8 cellular contexts compared by ENCODE assay signal in the genomic region with DNA sequence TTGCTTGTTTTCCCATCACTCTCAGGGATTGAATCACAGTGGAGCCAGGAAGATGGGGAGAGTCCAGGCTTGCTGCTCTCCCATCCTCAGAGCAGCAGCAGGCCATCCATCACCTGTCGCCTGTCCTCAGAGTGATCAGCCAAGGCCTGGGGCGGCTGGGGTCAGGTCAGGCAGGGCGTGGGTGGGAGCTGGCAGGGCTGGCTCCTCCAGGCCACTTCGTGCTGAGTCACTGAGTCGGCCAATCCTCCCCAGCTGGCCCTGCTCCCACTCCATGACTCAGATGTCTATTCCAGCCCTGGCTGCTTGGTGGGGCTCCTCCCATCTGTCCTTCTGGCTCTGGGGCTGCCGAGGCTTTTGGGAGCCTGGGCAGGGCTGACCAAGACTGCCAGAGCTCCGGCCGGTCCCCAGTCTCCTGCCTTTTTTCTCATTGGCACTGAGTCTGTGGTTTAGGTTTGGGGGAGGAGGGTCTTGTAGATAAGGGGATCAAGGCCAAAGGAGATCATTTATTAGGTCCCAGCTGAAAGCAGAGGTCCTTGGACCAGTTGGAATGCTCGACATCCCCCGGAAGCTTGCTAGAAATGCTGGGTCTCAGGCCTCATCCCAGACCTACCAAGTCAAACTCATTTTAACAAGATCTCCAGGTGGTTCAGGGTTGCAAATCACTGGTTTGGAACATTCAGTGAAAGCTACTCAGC.
DNase-seq lines count a peak whose midpoint lies in the region; ATAC-seq and TF ChIP-seq lines count a peak whose summit lies in the region.

No MANE protein-coding gene starts in this region.

- no peak for TF ChIP-seq CTCF in DOHH2 (IDR thresholded peaks at IDR 0.05; ENCODE audit: low read depth, low read length, poor library complexity, severe bottlenecking)
- no peak for TF ChIP-seq CTCF in cardiac fibroblast (IDR thresholded peaks at IDR 0.05; ENCODE audit: low read depth, low read length)
- no peak for TF ChIP-seq CTCF in kidney epithelial cell (IDR thresholded peaks at IDR 0.05; ENCODE audit: insufficient read depth, low read length, poor library complexity, severe bottlenecking)
- no peak for TF ChIP-seq CTCF in spleen (IDR thresholded peaks at IDR 0.05 in 8 of 11, conservative IDR thresholded peaks at IDR 0.05 in 3 of 11)
- TF ChIP-seq CTCF in MM.1S (IDR thresholded peaks at IDR 0.05; ENCODE audit: low read length) = no peak

- H3K9ac ChIP-seq in MM.1S (ENCODE audit: low read length) = no peak overlapping the region

- peaks cover 37% of the 10 kb centered on the region for H3K4me1 ChIP-seq in DOHH2 (ENCODE audit: control insufficient read depth, low read length)
- peaks cover 3 to 60% (median 29%) of the 10 kb centered on the region in 6 donors for H3K4me1 ChIP-seq in spleen
- H3K4me1 ChIP-seq in MM.1S (ENCODE audit: low read length) = no peaks in the 10 kb centered on the region

- intact Hi-C loops in spleen (cut with DNase I; ENCODE audit: low total_unique reads) = no loop called here

- H3K9me3 ChIP-seq in DOHH2 (ENCODE audit: control insufficient read depth, insufficient read depth, low read length) = no peaks in the 10 kb centered on the region
- H3K9me3 ChIP-seq in spleen = no peaks in the 10 kb centered on the region
- H3K9me3 ChIP-seq in MM.1S (replicated peaks; ENCODE audit: insufficient read depth, low read length) = no peaks in the 10 kb centered on the region

- peak overlapping the region; percentile 48 for H3K4me2 ChIP-seq in DOHH2 (ENCODE audit: low read length)
- H3K4me2 ChIP-seq in MM.1S (ENCODE audit: low read depth, low read length) = no peak overlapping the region

- H3F3A ChIP-seq in DOHH2 (ENCODE audit: control insufficient read depth, insufficient read depth) = no peaks in the 10 kb centered on the region
- H3F3A ChIP-seq in MM.1S (ENCODE audit: insufficient read depth, low read length) = no peaks in the 10 kb centered on the region

- H3K79me2 ChIP-seq in DOHH2 (ENCODE audit: control insufficient read depth, low read length) = no peaks in the 10 kb centered on the region
- H3K79me2 ChIP-seq in MM.1S (ENCODE audit: low read length) = no peaks in the 10 kb centered on the region

- H3K36me3 ChIP-seq in DOHH2 (ENCODE audit: control insufficient read depth, low read length) (peaks cover 46% of the 10 kb centered on the region), kidney epithelial cell (ENCODE audit: control insufficient read depth, insufficient read depth, low read length) (no peaks in the 10 kb centered on the region), spleen (peaks cover 3 to 73% (median 25%) of the 10 kb centered on the region in 6 donors), MM.1S (replicated peaks; ENCODE audit: insufficient read depth, low read length) (no peaks in the 10 kb centered on the region)

- peak; percentile 62 for DNase-seq in NCI-H446 treated with DMSO at 0.1 percent for 48 hours (lab: John Stamatoyannopoulos, UW)
- DNase-seq in cardiac fibroblast (ENCODE audit: low read depth in 2 of 2) = peak; percentile 96
- peak; percentile 83 for DNase-seq in kidney epithelial cell (ENCODE audit: low read depth)
- peak; percentile 85 for DNase-seq in spleen
- no peak for DNase-seq in MM.1S

- H3K4me3 ChIP-seq in DOHH2 (ENCODE audit: low read length) = no peak overlapping the region; the same call in 1 of the 2 replicates
- H3K4me3 ChIP-seq in cardiac fibroblast (replicated peaks in 1 of 2; ENCODE audit: low read depth in 2 of 2, low read length in 2 of 2) = no peak overlapping the region
- no peak overlapping the region for H3K4me3 ChIP-seq in kidney epithelial cell (ENCODE audit: low read depth, low read length)
- H3K4me3 ChIP-seq in spleen = no peak overlapping the region
- H3K4me3 ChIP-seq in MM.1S (ENCODE audit: low read length) = no peak overlapping the region

- H3K27ac ChIP-seq in DOHH2 (ENCODE audit: low read depth, low read length) = peak overlapping the region; percentile 20; the same call in 1 of the 2 replicates
- H3K27ac ChIP-seq in spleen = peak overlapping the region in 6 of 8 donors; percentile 34 to 71 (median 58)
- no peak overlapping the region for H3K27ac ChIP-seq in MM.1S (ENCODE audit: low read length)

- 38 to 64% (median 44%) methylated on average over 8 to 10 of the region's 10 CpGs for WGBS in spleen, 5 donors

- H4K20me1 ChIP-seq in DOHH2 (ENCODE audit: control insufficient read depth, insufficient read depth, low read depth, low read length) = no peaks in the 10 kb centered on the region
- H4K20me1 ChIP-seq in MM.1S (ENCODE audit: insufficient read depth, low read length) = no peaks in the 10 kb centered on the region

- no peak for TF ChIP-seq POLR2A in spleen (IDR thresholded peaks at IDR 0.05)

- ATAC-seq in HG02852 (IDR thresholded peaks at IDR 0.05; ENCODE audit: unreplicated experiment) = no peak
- ATAC-seq in HG02759 (IDR thresholded peaks at IDR 0.05; ENCODE audit: unreplicated experiment) = no peak

- H3K9me2 ChIP-seq in DOHH2 (replicated peaks; ENCODE audit: control insufficient read depth, low read length) (no peaks in the 10 kb centered on the region), MM.1S (replicated peaks; ENCODE audit: insufficient read depth, low read length) (no peaks in the 10 kb centered on the region)

- H2AFZ ChIP-seq in MM.1S (ENCODE audit: low read length) = no peak overlapping the region

- H3K27me3 ChIP-seq in DOHH2 (ENCODE audit: control insufficient read depth, low read length) (no peaks in the 10 kb centered on the region), kidney epithelial cell (ENCODE audit: control insufficient read depth, insufficient read depth, low read length) (no peaks in the 10 kb centered on the region), spleen (replicated peaks in 1 of 7) (no peaks in the 10 kb centered on the region), MM.1S (replicated peaks; ENCODE audit: insufficient read depth, low read length) (no peaks in the 10 kb centered on the region)
